1 cellular context compared by ENCODE assay signal in the genomic region with DNA sequence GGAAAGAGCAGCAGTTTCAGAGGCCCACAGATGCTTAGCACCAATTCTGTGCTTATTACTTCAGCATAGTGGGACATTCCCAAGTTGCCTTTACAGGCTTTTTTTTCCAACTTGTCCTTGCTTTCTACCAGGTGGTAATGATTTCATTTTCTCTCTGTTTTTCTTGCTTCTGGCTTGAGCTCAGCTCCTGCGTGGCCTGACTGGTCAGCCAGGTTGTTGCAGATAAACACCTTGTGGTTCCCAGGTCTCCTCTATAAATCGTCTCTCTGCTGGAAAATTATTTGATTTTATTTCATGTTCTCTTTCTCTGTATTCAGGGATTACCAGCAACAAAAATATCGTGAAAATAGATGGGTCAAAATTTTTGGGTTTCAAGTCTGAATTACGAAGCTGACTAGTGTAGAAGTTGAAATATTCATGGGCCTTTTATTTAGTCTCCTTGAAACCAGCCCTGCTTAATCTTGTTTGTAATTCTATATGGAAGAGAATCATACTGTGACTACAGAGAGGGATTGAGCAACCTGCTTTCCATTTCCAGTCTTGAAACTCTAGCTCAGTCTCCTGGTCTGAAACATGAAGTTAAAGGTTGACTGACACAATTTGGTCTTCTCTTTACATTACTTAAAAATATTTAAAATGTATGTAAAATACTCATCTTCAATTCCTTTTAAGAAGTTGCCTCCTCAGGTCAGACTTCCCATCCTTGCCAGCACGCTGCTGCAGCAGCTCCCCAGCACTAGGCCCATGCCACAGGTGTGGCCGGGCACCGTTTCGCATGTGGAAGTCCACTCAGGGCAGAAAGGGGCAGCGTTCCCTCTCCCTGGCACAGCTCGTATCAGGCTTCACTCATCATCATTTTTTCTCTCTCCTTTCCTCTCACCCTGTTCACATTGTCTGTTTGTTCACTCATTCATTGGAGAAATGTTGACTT.
TF ChIP-seq lines count a peak whose summit lies in the region.

No MANE protein-coding gene starts in this region.

TF ChIP-seq in HepG2, 621 proteins besides CTCF, POLR2A, EP300 and RAD21:
- TF ChIP-seq, protein P1, sequence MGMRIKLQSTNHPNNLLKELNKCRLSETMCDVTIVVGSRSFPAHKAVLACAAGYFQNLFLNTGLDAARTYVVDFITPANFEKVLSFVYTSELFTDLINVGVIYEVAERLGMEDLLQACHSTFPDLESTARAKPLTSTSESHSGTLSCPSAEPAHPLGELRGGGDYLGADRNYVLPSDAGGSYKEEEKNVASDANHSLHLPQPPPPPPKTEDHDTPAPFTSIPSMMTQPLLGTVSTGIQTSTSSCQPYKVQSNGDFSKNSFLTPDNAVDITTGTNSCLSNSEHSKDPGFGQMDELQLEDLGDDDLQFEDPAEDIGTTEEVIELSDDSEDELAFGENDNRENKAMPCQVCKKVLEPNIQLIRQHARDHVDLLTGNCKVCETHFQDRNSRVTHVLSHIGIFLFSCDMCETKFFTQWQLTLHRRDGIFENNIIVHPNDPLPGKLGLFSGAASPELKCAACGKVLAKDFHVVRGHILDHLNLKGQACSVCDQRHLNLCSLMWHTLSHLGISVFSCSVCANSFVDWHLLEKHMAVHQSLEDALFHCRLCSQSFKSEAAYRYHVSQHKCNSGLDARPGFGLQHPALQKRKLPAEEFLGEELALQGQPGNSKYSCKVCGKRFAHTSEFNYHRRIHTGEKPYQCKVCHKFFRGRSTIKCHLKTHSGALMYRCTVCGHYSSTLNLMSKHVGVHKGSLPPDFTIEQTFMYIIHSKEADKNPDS (CRISPR knock-in tag; IDR thresholded peaks at IDR 0.05): no peak
- TF ChIP-seq ZNF660 (CRISPR knock-in tag; IDR thresholded peaks at IDR 0.05; ENCODE audit: borderline replicate concordance, low read depth) (no peak), MAZ (IDR thresholded peaks at IDR 0.05; ENCODE audit: borderline replicate concordance, low read depth, low read length) (no peak), MAZ (CRISPR knock-in tag; IDR thresholded peaks at IDR 0.05; ENCODE audit: low read depth) (no peak), PHF20 (CRISPR knock-in tag; IDR thresholded peaks at IDR 0.05) (no peak), CEBPB (IDR thresholded peaks at IDR 0.05; ENCODE audit: borderline replicate concordance, low read depth, low read length) (peak; percentile 10; the same call in 1 of the 2 replicates), GPN1 (CRISPR knock-in tag; IDR thresholded peaks at IDR 0.05; ENCODE audit: borderline replicate concordance) (no peak), ZNF501 (CRISPR knock-in tag; IDR thresholded peaks at IDR 0.05) (peak; percentile 5; the same call in 1 of the 2 replicates), SRF (IDR thresholded peaks at IDR 0.05; ENCODE audit: low read depth, low read length) (no peak), TGIF2 (CRISPR knock-in tag; IDR thresholded peaks at IDR 0.05) (no peak)
- TF ChIP-seq, protein P2, sequence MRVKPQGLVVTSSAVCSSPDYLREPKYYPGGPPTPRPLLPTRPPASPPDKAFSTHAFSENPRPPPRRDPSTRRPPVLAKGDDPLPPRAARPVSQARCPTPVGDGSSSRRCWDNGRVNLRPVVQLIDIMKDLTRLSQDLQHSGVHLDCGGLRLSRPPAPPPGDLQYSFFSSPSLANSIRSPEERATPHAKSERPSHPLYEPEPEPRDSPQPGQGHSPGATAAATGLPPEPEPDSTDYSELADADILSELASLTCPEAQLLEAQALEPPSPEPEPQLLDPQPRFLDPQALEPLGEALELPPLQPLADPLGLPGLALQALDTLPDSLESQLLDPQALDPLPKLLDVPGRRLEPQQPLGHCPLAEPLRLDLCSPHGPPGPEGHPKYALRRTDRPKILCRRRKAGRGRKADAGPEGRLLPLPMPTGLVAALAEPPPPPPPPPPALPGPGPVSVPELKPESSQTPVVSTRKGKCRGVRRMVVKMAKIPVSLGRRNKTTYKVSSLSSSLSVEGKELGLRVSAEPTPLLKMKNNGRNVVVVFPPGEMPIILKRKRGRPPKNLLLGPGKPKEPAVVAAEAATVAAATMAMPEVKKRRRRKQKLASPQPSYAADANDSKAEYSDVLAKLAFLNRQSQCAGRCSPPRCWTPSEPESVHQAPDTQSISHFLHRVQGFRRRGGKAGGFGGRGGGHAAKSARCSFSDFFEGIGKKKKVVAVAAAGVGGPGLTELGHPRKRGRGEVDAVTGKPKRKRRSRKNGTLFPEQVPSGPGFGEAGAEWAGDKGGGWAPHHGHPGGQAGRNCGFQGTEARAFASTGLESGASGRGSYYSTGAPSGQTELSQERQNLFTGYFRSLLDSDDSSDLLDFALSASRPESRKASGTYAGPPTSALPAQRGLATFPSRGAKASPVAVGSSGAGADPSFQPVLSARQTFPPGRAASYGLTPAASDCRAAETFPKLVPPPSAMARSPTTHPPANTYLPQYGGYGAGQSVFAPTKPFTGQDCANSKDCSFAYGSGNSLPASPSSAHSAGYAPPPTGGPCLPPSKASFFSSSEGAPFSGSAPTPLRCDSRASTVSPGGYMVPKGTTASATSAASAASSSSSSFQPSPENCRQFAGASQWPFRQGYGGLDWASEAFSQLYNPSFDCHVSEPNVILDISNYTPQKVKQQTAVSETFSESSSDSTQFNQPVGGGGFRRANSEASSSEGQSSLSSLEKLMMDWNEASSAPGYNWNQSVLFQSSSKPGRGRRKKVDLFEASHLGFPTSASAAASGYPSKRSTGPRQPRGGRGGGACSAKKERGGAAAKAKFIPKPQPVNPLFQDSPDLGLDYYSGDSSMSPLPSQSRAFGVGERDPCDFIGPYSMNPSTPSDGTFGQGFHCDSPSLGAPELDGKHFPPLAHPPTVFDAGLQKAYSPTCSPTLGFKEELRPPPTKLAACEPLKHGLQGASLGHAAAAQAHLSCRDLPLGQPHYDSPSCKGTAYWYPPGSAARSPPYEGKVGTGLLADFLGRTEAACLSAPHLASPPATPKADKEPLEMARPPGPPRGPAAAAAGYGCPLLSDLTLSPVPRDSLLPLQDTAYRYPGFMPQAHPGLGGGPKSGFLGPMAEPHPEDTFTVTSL (CRISPR knock-in tag; IDR thresholded peaks at IDR 0.05; ENCODE audit: borderline replicate concordance): no peak
- TF ChIP-seq, protein P3, sequence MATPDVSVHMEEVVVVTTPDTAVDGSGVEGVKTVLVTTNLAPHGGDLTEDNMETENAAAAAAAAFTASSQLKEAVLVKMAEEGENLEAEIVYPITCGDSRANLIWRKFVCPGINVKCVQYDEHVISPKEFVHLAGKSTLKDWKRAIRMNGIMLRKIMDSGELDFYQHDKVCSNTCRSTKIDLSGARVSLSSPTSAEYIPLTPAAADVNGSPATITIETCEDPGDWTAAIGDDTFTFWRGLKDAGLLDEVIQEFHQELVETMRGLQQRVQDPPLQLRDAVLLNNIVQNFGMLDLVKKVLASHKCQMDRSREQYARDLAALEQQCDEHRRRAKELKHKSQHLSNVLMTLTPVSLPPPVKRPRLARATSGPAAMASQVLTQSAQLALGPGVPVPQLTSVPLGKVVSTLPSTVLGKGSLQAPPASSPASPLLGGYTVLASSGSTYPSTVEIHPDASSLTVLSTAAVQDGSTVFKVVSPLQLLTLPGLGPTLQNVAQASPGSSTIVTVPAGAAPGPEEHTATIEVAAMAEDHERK (CRISPR knock-in tag; IDR thresholded peaks at IDR 0.05; ENCODE audit: low read depth): no peak
- TF ChIP-seq, protein P4, sequence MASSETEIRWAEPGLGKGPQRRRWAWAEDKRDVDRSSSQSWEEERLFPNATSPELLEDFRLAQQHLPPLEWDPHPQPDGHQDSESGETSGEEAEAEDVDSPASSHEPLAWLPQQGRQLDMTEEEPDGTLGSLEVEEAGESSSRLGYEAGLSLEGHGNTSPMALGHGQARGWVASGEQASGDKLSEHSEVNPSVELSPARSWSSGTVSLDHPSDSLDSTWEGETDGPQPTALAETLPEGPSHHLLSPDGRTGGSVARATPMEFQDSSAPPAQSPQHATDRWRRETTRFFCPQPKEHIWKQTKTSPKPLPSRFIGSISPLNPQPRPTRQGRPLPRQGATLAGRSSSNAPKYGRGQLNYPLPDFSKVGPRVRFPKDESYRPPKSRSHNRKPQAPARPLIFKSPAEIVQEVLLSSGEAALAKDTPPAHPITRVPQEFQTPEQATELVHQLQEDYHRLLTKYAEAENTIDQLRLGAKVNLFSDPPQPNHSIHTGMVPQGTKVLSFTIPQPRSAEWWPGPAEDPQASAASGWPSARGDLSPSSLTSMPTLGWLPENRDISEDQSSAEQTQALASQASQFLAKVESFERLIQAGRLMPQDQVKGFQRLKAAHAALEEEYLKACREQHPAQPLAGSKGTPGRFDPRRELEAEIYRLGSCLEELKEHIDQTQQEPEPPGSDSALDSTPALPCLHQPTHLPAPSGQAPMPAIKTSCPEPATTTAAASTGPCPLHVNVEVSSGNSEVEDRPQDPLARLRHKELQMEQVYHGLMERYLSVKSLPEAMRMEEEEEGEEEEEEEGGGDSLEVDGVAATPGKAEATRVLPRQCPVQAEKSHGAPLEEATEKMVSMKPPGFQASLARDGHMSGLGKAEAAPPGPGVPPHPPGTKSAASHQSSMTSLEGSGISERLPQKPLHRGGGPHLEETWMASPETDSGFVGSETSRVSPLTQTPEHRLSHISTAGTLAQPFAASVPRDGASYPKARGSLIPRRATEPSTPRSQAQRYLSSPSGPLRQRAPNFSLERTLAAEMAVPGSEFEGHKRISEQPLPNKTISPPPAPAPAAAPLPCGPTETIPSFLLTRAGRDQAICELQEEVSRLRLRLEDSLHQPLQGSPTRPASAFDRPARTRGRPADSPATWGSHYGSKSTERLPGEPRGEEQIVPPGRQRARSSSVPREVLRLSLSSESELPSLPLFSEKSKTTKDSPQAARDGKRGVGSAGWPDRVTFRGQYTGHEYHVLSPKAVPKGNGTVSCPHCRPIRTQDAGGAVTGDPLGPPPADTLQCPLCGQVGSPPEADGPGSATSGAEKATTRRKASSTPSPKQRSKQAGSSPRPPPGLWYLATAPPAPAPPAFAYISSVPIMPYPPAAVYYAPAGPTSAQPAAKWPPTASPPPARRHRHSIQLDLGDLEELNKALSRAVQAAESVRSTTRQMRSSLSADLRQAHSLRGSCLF (CRISPR knock-in tag; IDR thresholded peaks at IDR 0.05; ENCODE audit: borderline replicate concordance): no peak
- TF ChIP-seq, protein P5, sequence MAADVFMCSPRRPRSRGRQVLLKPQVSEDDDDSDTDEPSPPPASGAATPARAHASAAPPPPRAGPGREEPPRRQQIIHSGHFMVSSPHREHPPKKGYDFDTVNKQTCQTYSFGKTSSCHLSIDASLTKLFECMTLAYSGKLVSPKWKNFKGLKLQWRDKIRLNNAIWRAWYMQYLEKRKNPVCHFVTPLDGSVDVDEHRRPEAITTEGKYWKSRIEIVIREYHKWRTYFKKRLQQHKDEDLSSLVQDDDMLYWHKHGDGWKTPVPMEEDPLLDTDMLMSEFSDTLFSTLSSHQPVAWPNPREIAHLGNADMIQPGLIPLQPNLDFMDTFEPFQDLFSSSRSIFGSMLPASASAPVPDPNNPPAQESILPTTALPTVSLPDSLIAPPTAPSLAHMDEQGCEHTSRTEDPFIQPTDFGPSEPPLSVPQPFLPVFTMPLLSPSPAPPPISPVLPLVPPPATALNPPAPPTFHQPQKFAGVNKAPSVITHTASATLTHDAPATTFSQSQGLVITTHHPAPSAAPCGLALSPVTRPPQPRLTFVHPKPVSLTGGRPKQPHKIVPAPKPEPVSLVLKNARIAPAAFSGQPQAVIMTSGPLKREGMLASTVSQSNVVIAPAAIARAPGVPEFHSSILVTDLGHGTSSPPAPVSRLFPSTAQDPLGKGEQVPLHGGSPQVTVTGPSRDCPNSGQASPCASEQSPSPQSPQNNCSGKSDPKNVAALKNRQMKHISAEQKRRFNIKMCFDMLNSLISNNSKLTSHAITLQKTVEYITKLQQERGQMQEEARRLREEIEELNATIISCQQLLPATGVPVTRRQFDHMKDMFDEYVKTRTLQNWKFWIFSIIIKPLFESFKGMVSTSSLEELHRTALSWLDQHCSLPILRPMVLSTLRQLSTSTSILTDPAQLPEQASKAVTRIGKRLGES (CRISPR knock-in tag; IDR thresholded peaks at IDR 0.05; ENCODE audit: borderline replicate concordance): no peak
- TF ChIP-seq, protein P6, sequence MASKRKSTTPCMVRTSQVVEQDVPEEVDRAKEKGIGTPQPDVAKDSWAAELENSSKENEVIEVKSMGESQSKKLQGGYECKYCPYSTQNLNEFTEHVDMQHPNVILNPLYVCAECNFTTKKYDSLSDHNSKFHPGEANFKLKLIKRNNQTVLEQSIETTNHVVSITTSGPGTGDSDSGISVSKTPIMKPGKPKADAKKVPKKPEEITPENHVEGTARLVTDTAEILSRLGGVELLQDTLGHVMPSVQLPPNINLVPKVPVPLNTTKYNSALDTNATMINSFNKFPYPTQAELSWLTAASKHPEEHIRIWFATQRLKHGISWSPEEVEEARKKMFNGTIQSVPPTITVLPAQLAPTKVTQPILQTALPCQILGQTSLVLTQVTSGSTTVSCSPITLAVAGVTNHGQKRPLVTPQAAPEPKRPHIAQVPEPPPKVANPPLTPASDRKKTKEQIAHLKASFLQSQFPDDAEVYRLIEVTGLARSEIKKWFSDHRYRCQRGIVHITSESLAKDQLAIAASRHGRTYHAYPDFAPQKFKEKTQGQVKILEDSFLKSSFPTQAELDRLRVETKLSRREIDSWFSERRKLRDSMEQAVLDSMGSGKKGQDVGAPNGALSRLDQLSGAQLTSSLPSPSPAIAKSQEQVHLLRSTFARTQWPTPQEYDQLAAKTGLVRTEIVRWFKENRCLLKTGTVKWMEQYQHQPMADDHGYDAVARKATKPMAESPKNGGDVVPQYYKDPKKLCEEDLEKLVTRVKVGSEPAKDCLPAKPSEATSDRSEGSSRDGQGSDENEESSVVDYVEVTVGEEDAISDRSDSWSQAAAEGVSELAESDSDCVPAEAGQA (IDR thresholded peaks at IDR 0.05; ENCODE audit: low read depth): no peak
- TF ChIP-seq, protein P6 (CRISPR knock-in tag; IDR thresholded peaks at IDR 0.05; ENCODE audit: borderline replicate concordance): no peak
